Comparison of ENCODE assay signal across 15 cellular contexts in the genomic region with DNA sequence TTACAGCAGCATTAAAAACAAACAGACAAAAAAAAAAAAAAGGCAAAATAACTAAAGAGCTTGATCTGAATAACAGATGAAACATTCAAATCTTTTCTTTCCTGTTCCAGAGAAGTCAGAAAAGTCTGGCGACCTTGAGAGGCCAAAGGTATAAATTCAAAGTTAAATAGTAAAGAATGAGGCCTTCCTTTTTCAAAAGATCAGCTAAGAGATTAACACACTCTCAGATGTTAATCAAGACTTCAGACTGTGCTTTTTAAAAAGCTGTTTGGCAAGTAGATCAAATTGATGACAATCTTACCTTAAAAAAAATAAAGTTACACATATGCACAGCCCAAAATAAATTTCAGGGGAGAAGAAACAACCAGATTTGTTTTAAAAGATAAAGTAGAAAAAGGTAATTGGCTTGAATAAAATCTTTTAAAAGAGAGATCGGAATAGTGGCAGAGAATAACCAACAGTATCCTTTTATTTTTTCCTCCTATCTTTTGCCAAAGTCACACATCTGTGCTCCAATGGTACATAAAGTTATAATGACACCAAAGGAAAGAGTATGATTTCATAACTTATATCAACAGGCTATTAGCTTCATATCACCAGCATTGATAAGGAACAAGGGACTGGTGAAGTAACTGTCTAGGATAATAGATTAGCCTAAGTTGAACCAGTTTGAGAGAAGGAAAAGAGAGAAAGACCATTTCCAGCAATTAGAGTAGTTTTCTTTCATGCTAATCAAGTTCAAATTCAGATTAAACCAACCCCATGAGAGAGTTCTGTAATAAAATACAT.
DNase-seq lines count a peak whose midpoint lies in the region; ATAC-seq, FAIRE-seq and TF ChIP-seq lines count a peak whose summit lies in the region.
"Had no signal": no experiment of that assay in that cellular context is flagged by ENCODE, and none has a peak within 500 bp of the region (broad histone marks: within the 10 kb centered on the region; RNA-seq: fewer than 3 reads in every experiment).

No MANE protein-coding gene starts in this region.

- H3K4me1 ChIP-seq in heart left ventricle (peaks cover 6 to 98% (median 76%) of the 10 kb centered on the region in 12 donors), iPS-20b (ENCODE audit: insufficient read depth, low read length) (no peaks in the 10 kb centered on the region), skeletal muscle tissue (ENCODE audit: control insufficient read depth in 3 of 3, insufficient read depth in 3 of 3, low read length in 3 of 3) (peaks cover 0 to 11% (median 0%) of the 10 kb centered on the region in 3 donors)

- peak overlapping the region in 11 of 12 donors; percentile 40 to 87 (median 67) for H3K27ac ChIP-seq in heart left ventricle
- H3K27ac ChIP-seq in iPS-20b (ENCODE audit: low read length) = peak overlapping the region; percentile 43
- peak overlapping the region; percentile 61 for H3K27ac ChIP-seq in skeletal muscle tissue (ENCODE audit: low read depth, low read length)

- no peak overlapping the region for H3K9ac ChIP-seq in iPS-20b (ENCODE audit: low read depth, low read length)
- no peak overlapping the region for H3K9ac ChIP-seq in skeletal muscle tissue (ENCODE audit: low read depth in 1 of 3, low read length in 3 of 3)

- no peak for TF ChIP-seq CTCF in heart left ventricle (IDR thresholded peaks at IDR 0.05)

- peak in 1 of 4 donors; percentile 32 for ATAC-seq in heart left ventricle
- no peak for ATAC-seq in HG03457 (IDR thresholded peaks at IDR 0.05; ENCODE audit: unreplicated experiment)
- ATAC-seq: activated CD8-positive, alpha-beta T cell treated with anti-CD3 and anti-CD28 coated beads, Interleukin-2, amount 10 ng/mL, durations not matched to agents 7 days and 5 days had no signal

- peaks cover 0 to 56% (median 27%) of the 10 kb centered on the region in 9 donors for H3K36me3 ChIP-seq in heart left ventricle
- H3K36me3 ChIP-seq in iPS-20b (ENCODE audit: insufficient read depth, low read depth, low read length) = peaks cover 67% of the 10 kb centered on the region
- peaks cover 0 to 6% (median 0%) of the 10 kb centered on the region in 3 donors for H3K36me3 ChIP-seq in skeletal muscle tissue (ENCODE audit: control insufficient read depth in 3 of 3, insufficient read depth in 3 of 3, low read length in 3 of 3)

- no peaks in the 10 kb centered on the region for H3K27me3 ChIP-seq in heart left ventricle
- H3K27me3 ChIP-seq in iPS-20b (ENCODE audit: insufficient read depth, low read length) = no peaks in the 10 kb centered on the region
- H3K27me3 ChIP-seq in skeletal muscle tissue (ENCODE audit: control insufficient read depth in 3 of 3, insufficient read depth in 3 of 3, low read length in 3 of 3) = no peaks in the 10 kb centered on the region

- no peak for DNase-seq in heart left ventricle
- DNase-seq in cardiac septum (ENCODE audit: low spot score) = no peak
- DNase-seq in GM12892 (ENCODE audit: insufficient read length) = no peak
- no peak for DNase-seq in frontal cortex (ENCODE audit: low spot score in 2 of 2)
- no peak for DNase-seq in AG20443 (ENCODE audit: low spot score)
- DNase-seq: ACHN; activated CD8-positive, alpha-beta T cell treated with anti-CD3 and anti-CD28 coated beads, Interleukin-2, amount 10 ng/mL, durations not matched to agents 7 days and 5 days; midbrain; NCI-H1436 treated with DMSO at 0.1 percent for 48 hours; NCI-H226; substantia nigra had no signal

- WGBS in heart left ventricle, 4 donors = 48 to 73% (median 55%) methylated on average over 2 of the region's 2 CpGs

- no peak for FAIRE-seq in GM12892 (lab: Jason Lieb, UNC)
- no peak for FAIRE-seq in frontal cortex (lab: Jason Lieb, UNC)
- FAIRE-seq: keratinocyte had no signal

- intact Hi-C loops in heart left ventricle (cut with DNase I) (loop anchor here in 2 of 10 donors (10.0 kb wide), 2 partner anchors 279 to 289 kb away; no protein-coding TSS in a partner anchor), cardiac septum (cut with DNase I) (loop anchor here (5.0 kb wide), 1 partner anchor 137 kb away; no protein-coding TSS in a partner anchor)

- H3K4me3 ChIP-seq in heart left ventricle (no peak overlapping the region), iPS-20b (ENCODE audit: low read length) (no peak overlapping the region), skeletal muscle tissue (ENCODE audit: low read length in 3 of 3) (no peak overlapping the region)

- H3K9me3 ChIP-seq in heart left ventricle = no peaks in the 10 kb centered on the region
- H3K9me3 ChIP-seq in iPS-20b (ENCODE audit: insufficient read depth, low read depth, low read length) = no peaks in the 10 kb centered on the region
- no peaks in the 10 kb centered on the region for H3K9me3 ChIP-seq in skeletal muscle tissue (ENCODE audit: control insufficient read depth in 3 of 3, low read length in 3 of 3)

- no peak for TF ChIP-seq POLR2A in heart left ventricle (IDR thresholded peaks at IDR 0.05)
- TF ChIP-seq POLR2A in GM12892 (IDR thresholded peaks at IDR 0.05; ENCODE audit: low read depth, low read length) = no peak
